Comparison of ENCODE assay signal across 11 cellular contexts in genomic region chr17:75370288-75370687, GRCh38. TPM values are rescaled to one million over a fixed set of nuclear protein-coding genes. Genes with fewer than 3 reads are reported as not detected.
DNase-seq lines count a peak whose midpoint lies in the region; ATAC-seq and TF ChIP-seq lines count a peak whose summit lies in the region.
"Had no signal": no experiment of that assay in that cellular context is flagged by ENCODE, and none has a peak within 500 bp of the region (broad histone marks: within the 10 kb centered on the region; RNA-seq: fewer than 3 reads in every experiment).

No MANE protein-coding gene starts in this region.

- no peak overlapping the region for H3K27ac ChIP-seq in mammary epithelial cell (ENCODE audit: insufficient read depth, low read depth, low read length)
- H3K27ac ChIP-seq in left lung = no peak overlapping the region
- H3K27ac ChIP-seq in stomach = peak overlapping the region in 2 of 5 donors; percentile 4 to 18
- H3K27ac ChIP-seq: lower lobe of right lung, skin epidermis had no signal

- no peak overlapping the region for H2AFZ ChIP-seq in mammary epithelial cell (ENCODE audit: low read depth, low read length)

- in situ Hi-C loops in mammary epithelial cell (cut with MboI; ENCODE audit: low sequenced_read_pairs in 2 of 2) = no loop called here

- no peak for TF ChIP-seq CTCF in mammary epithelial cell (conservative IDR thresholded peaks at IDR 0.05 in 1 of 2, IDR thresholded peaks at IDR 0.05 in 1 of 2; ENCODE audit: extremely low read depth in 1 of 2, insufficient read depth in 1 of 2, low read depth in 1 of 2, low read length in 2 of 2)
- TF ChIP-seq CTCF in left lung (IDR thresholded peaks at IDR 0.05) = no peak
- TF ChIP-seq CTCF in stomach (IDR thresholded peaks at IDR 0.05) = no peak
- TF ChIP-seq CTCF in lower leg skin (IDR thresholded peaks at IDR 0.05) = no peak

- dilution Hi-C loops in mammary epithelial cell (cut with HindIII; ENCODE audit: low sequenced_read_pairs) = no loop called here

- TF ChIP-seq EP300 in stomach (IDR thresholded peaks at IDR 0.05) = no peak

- H3K4me1 ChIP-seq in mammary epithelial cell (ENCODE audit: insufficient read depth, low read length) (peaks cover 4% of the 10 kb centered on the region), left lung (peaks cover 5 to 72% of the 10 kb centered on the region in 2 donors), stomach (peaks cover 26 to 80% (median 55%) of the 10 kb centered on the region in 4 donors)

- peaks cover 98% of the 10 kb centered on the region for H3K79me2 ChIP-seq in mammary epithelial cell (ENCODE audit: insufficient read depth, low read length)

- H3K9ac ChIP-seq in mammary epithelial cell (ENCODE audit: insufficient read depth, low read length) = no peak overlapping the region

- peak; percentile 54 for ATAC-seq in left lung

- H3K9me3 ChIP-seq in mammary epithelial cell (replicated peaks; ENCODE audit: insufficient read depth, low read length) = no peaks in the 10 kb centered on the region
- H3K9me3 ChIP-seq in left lung = no peaks in the 10 kb centered on the region
- H3K9me3 ChIP-seq in stomach = no peaks in the 10 kb centered on the region
- H3K9me3 ChIP-seq: lower lobe of right lung had no signal

- peaks cover 2% of the 10 kb centered on the region for H4K20me1 ChIP-seq in mammary epithelial cell (ENCODE audit: insufficient read depth, low read length)

- CTCF ChIA-PET in mammary epithelial cell (lab: Charles Lee; ENCODE audit: low non-redundant PET) = no interaction called here

- no peak overlapping the region for H3K4me2 ChIP-seq in mammary epithelial cell (ENCODE audit: insufficient read depth, low read depth, low read length)

- no TSS peak for BruUV-seq in mammary epithelial cell (replicated peaks; lab: Mats Ljungman, UMichigan)

- TF ChIP-seq POLR2A in stomach (IDR thresholded peaks at IDR 0.05) (no peak), lower leg skin (IDR thresholded peaks at IDR 0.05) (no peak)

- H3K4me3 ChIP-seq in mammary epithelial cell (replicated peaks in 1 of 3; ENCODE audit: insufficient read depth in 1 of 3, low read depth in 2 of 3, low read length in 3 of 3) (no peak overlapping the region), left lung (no peak overlapping the region), stomach (no peak overlapping the region), lower leg skin (ENCODE audit: low read depth, poor library complexity, severe bottlenecking) (no peak overlapping the region)
- H3K4me3 ChIP-seq: lower lobe of right lung, skin epidermis had no signal

- 29% methylated on average over 6 of the region's 6 CpGs for WGBS in mammary epithelial cell (ENCODE audit: low coverage, missing lambda C conversion rate)
- 28 to 51% (median 35%) methylated on average over 6 of the region's 6 CpGs for WGBS in stomach, 5 donors
- 43 to 46% methylated on average over 6 of the region's 6 CpGs for WGBS in lower leg skin, 2 donors

- intact Hi-C loops in mammary epithelial cell (cut with micrococcal nuclease) (no loop called here), left lung (cut with DNase I) (no loop called here), stomach (cut with DNase I; ENCODE audit: low total_unique reads) (no loop called here), lower leg skin (cut with DNase I; ENCODE audit: low total_unique reads) (no loop called here)

- H3K27me3 ChIP-seq in mammary epithelial cell (ENCODE audit: insufficient read depth, low read length) (no peaks in the 10 kb centered on the region), left lung (no peaks in the 10 kb centered on the region), stomach (no peaks in the 10 kb centered on the region)

- DNase-seq in NCI-H446 (lab: John Stamatoyannopoulos, UW) (peak; percentile 41 to 79), mammary epithelial cell (peak; percentile 46), left lung (no peak), stomach (peak; percentile 44), COR-L47 (lab: John Stamatoyannopoulos, UW) (no peak), EL (no peak), lower leg skin (ENCODE audit: low spot score in 2 of 2) (no peak), HPDE6-E6E7 (ENCODE audit: extremely low spot score) (no peak)
- DNase-seq: activated T-cell treated with anti-CD3 and anti-CD28 coated beads for 4 hours, lower lobe of right lung had no signal

- no peaks in the 10 kb centered on the region for H3K36me3 ChIP-seq in mammary epithelial cell (ENCODE audit: insufficient read depth, low read length)
- peaks cover 0 to 15% of the 10 kb centered on the region in 2 donors for H3K36me3 ChIP-seq in left lung
- H3K36me3 ChIP-seq in stomach = peaks cover 0 to 11% (median 5%) of the 10 kb centered on the region in 4 donors

RNA-seq across cellular contexts. Expression of gene GRB2, which starts 35.2 kb away (rescaled TPM):
- 10 to 100 TPM; 61.5 to 78.6 TPM for total RNA-seq in mammary epithelial cell
- 49.9 TPM for polyA plus RNA-seq in mammary epithelial cell
- 124 TPM for polyA minus RNA-seq in mammary epithelial cell
- total RNA-seq in left lung = 100 to 1,000 TPM; 110 to 214 TPM
- total RNA-seq in stomach = 100 to 1,000 TPM in 4 of 5 donors, 10 to 100 TPM in 1; 73.3 to 488 (median 135) TPM
- 10 to 100 TPM; 32.5 to 48.9 (median 43.3) TPM for polyA plus RNA-seq in stomach
- total RNA-seq in lower leg skin = 10 to 100 TPM; 55.1 to 96.5 (median 75.4) TPM

Comparison
In these comparisons a context has a peak if more than half of its experiments do, and no peak if none do; other contexts are left out.
1. DNase-seq: peak in NCI-H446 (2 of 2), mammary epithelial cell (single experiment) and stomach (single experiment); none in left lung (0 of 2), COR-L47 (single experiment), EL (single experiment), lower leg skin (0 of 2) and HPDE6-E6E7 (single experiment).